8 cellular contexts compared by ENCODE assay signal in the genomic region with DNA sequence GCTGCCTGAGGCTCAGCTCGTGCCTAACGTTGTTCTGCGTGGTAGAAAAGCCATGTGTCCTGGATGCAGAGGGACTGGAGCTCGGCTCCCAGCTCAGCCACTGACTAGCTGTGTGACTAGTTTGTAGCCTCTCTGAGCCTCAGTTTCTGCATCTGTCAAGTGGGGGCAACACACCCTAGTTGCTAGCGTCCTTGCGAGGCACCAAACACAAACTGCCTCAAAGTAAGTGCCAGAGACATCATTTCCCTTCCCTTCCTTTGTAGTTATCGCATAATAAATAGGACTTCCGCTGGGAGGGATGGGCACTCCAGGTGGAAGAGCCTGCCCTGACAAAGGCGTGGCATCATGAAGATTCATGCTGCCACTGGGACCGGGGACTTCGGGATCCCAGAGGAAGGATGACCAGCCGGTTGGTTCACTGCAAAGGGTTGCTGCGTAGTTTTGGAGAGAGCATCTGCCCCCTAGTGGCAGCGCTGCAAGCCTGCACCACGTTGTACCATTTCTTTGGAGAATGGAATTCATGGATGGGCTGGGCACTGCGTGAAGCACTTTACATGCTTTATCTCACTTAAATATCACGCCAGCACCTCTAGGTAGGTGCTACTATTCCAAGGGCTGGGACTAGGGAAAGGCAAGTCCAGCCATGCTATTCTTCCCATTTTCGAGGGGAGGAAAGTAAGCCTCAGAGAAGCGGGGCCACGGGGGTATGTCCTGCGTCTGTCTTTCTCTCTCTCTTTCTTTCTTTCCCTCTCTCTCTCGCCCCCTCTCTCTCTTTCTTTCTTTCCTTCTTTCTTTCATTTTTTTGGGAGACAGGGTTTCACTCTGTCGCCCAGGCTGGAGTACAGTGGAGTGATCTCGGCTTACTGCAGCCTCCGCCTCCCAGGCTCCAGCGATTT. TPM values are rescaled to one million over a fixed set of nuclear protein-coding genes. Genes with fewer than 3 reads are reported as not detected.
DNase-seq lines count a peak whose midpoint lies in the region; ATAC-seq and TF ChIP-seq lines count a peak whose summit lies in the region.
"Had no signal": no experiment of that assay in that cellular context is flagged by ENCODE, and none has a peak within 500 bp of the region (broad histone marks: within the 10 kb centered on the region; RNA-seq: fewer than 3 reads in every experiment).

No MANE protein-coding gene starts in this region.

- H3K27ac Mint-ChIP-seq in activated CD4-positive, alpha-beta T cell treated with anti-CD3 and anti-CD28 coated beads, Interleukin-2, amount 10 ng/mL, durations not matched to agents 24 days and 14 days, result peak overlapping the region; percentile 77

- H3K27me3 Mint-ChIP-seq in activated CD4-positive, alpha-beta T cell treated with anti-CD3 and anti-CD28 coated beads, Interleukin-2, amount 10 ng/mL, durations not matched to agents 24 days and 14 days, result no peaks in the 10 kb centered on the region

- no peaks in the 10 kb centered on the region for H3K36me3 Mint-ChIP-seq in activated CD4-positive, alpha-beta T cell treated with anti-CD3 and anti-CD28 coated beads, Interleukin-2, amount 10 ng/mL, durations not matched to agents 24 days and 14 days (ENCODE audit: low read depth)

- TF ChIP-seq CTCF in GM12872 (IDR thresholded peaks at IDR 0.05; ENCODE audit: insufficient read depth, low read depth, low read length), result peak; percentile 99

- H3K4me3 Mint-ChIP-seq in activated CD4-positive, alpha-beta T cell treated with anti-CD3 and anti-CD28 coated beads, Interleukin-2, amount 10 ng/mL, durations not matched to agents 24 days and 14 days, result peak overlapping the region; percentile 32

- H3K9me3 Mint-ChIP-seq in activated CD4-positive, alpha-beta T cell treated with anti-CD3 and anti-CD28 coated beads, Interleukin-2, amount 10 ng/mL, durations not matched to agents 24 days and 14 days, result no peaks in the 10 kb centered on the region

- peak; percentile 66 for ATAC-seq in HG03097 (IDR thresholded peaks at IDR 0.05; ENCODE audit: low FRiP score, unreplicated experiment)

- intact Hi-C loops in activated CD4-positive, alpha-beta T cell treated with anti-CD3 and anti-CD28 coated beads, Interleukin-2, amount 10 ng/mL, durations not matched to agents 24 days and 14 days (cut with micrococcal nuclease), result loop anchor here (1.0 kb wide), 2 partner anchors 25 to 62 kb away; a partner anchor contains a TSS

- peak; percentile 51 to 88 for DNase-seq in NCI-H524 (lab: John Stamatoyannopoulos, UW)
- peak; percentile 88 for DNase-seq in activated CD4-positive, alpha-beta T cell treated with anti-CD3 and anti-CD28 coated beads, Interleukin-2, amount 10 ng/mL, durations not matched to agents 24 days and 14 days
- DNase-seq in dermis microvascular lymphatic vessel endothelial cell (ENCODE audit: low read depth in 2 of 2), result peak; percentile 23 to 67
- peak; percentile 76 for DNase-seq in medulla oblongata (ENCODE audit: extremely low spot score)
- DNase-seq in stimulated activated CD8-positive, alpha-beta memory T cell treated with anti-CD3 and anti-CD28 coated beads, Interleukin-12 subunit alpha, Interleukin-12 subunit beta, amount 100 ng/mL, for 4 hours (ENCODE audit: low read depth), result peak; percentile 32

- peaks cover 39% of the 10 kb centered on the region for H3K4me1 Mint-ChIP-seq in activated CD4-positive, alpha-beta T cell treated with anti-CD3 and anti-CD28 coated beads, Interleukin-2, amount 10 ng/mL, durations not matched to agents 24 days and 14 days

RNA-seq across cellular contexts. Expression of a gene that starts 4.6 kb away (rescaled TPM):
- total RNA-seq in activated CD4-positive, alpha-beta T cell treated with anti-CD3 and anti-CD28 coated beads, Interleukin-2, amount 10 ng/mL, durations not matched to agents 24 days and 14 days, result not detected in 2 replicates
- total RNA-seq in dermis microvascular lymphatic vessel endothelial cell, result not detected in 2 replicates
- total RNA-seq: lower leg skin had no signal

RNA-seq across cellular contexts. Expression of a gene that starts 24.4 kb away (rescaled TPM):
- total RNA-seq in activated CD4-positive, alpha-beta T cell treated with anti-CD3 and anti-CD28 coated beads, Interleukin-2, amount 10 ng/mL, durations not matched to agents 24 days and 14 days, result 1.3 and 1.7 TPM in 2 replicates
- total RNA-seq in dermis microvascular lymphatic vessel endothelial cell, result 0.64 and 0.89 TPM in 2 replicates

RNA-seq across cellular contexts. Expression of a gene that starts 25.4 kb away (rescaled TPM):
- total RNA-seq in activated CD4-positive, alpha-beta T cell treated with anti-CD3 and anti-CD28 coated beads, Interleukin-2, amount 10 ng/mL, durations not matched to agents 24 days and 14 days, result 21.1 and 21.6 TPM in 2 replicates
- not detected in 2 replicates for total RNA-seq in dermis microvascular lymphatic vessel endothelial cell

Comparison
In these comparisons a context has a peak if more than half of its experiments do, and no peak if none do; other contexts are left out.
1. Peak in every context shown above with its lines: DNase-seq and ATAC-seq.
2. DNase-seq: peak in every context shown above with its lines; median percentile 88 in activated CD4-positive, alpha-beta T cell treated with anti-CD3 and anti-CD28 coated beads, Interleukin-2, amount 10 ng/mL, durations not matched to agents 24 days and 14 days; 76 in medulla oblongata; 70 in NCI-H524; 45 in dermis microvascular lymphatic vessel endothelial cell; 32 in stimulated activated CD8-positive, alpha-beta memory T cell treated with anti-CD3 and anti-CD28 coated beads, Interleukin-12 subunit alpha, Interleukin-12 subunit beta, amount 100 ng/mL, for 4 hours.
3. RNA of a gene that starts 25.4 kb away (total RNA-seq): 21.1 to 21.6 TPM in activated CD4-positive, alpha-beta T cell treated with anti-CD3 and anti-CD28 coated beads, Interleukin-2, amount 10 ng/mL, durations not matched to agents 24 days and 14 days; not detected in dermis microvascular lymphatic vessel endothelial cell; every median in the first group is over 10 times any median in the second.